Comparison of ENCODE assay signal across 25 cellular contexts in the genomic region with DNA sequence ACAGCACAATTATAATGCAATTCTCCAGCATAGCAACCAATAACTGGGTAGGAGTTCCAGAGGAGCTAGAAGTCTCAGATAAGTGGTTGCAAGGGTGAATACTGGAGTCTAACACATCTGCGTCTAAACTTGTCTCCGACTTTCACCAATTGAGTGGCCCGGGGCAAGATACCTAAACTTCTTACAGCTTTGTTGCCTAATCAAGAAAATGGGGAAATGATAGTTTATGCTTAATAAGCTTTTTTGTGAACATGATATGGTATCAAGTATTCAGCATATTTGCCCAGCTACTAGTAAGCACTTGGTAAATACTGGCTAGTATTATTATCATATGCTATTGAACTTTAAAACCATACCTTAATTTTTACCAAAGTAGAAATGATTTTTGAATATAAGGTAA.
"Had no signal": no experiment of that assay in that cellular context is flagged by ENCODE, and none has a peak within 500 bp of the region (broad histone marks: within the 10 kb centered on the region; RNA-seq: fewer than 3 reads in every experiment).

No MANE protein-coding gene starts in this region.

- H3K27me3 Mint-ChIP-seq: effector memory CD8-positive, alpha-beta T cell had no signal

- H3K27me3 ChIP-seq: gastrocnemius medialis, ovary, sigmoid colon, testis, tibial artery, upper lobe of left lung had no signal

- H3K27ac Mint-ChIP-seq: effector memory CD8-positive, alpha-beta T cell; memory B cell; natural killer cell; stimulated activated effector memory CD8-positive, alpha-beta T cell treated with anti-CD3 and anti-CD28 coated beads, Interleukin-12 subunit alpha, Interleukin-12 subunit beta, amount 100 ng/mL, for 72 hours had no signal

- H3K4me1 Mint-ChIP-seq: memory B cell; natural killer cell; stimulated activated effector memory CD8-positive, alpha-beta T cell treated with anti-CD3 and anti-CD28 coated beads, Interleukin-12 subunit alpha, Interleukin-12 subunit beta, amount 100 ng/mL, for 72 hours had no signal

- H3K36me3 Mint-ChIP-seq: memory B cell; natural killer cell; stimulated activated effector memory CD8-positive, alpha-beta T cell treated with anti-CD3 and anti-CD28 coated beads, Interleukin-12 subunit alpha, Interleukin-12 subunit beta, amount 100 ng/mL, for 72 hours had no signal

- H3K4me3 Mint-ChIP-seq: effector memory CD8-positive, alpha-beta T cell; memory B cell; natural killer cell; stimulated activated effector memory CD8-positive, alpha-beta T cell treated with anti-CD3 and anti-CD28 coated beads, Interleukin-12 subunit alpha, Interleukin-12 subunit beta, amount 100 ng/mL, for 72 hours had no signal

- H3K4me1 ChIP-seq: gastrocnemius medialis, lower lobe of right lung, psoas muscle, sigmoid colon, testis, tibial artery had no signal

- H3K27ac ChIP-seq: coronary artery, gastrocnemius medialis, lower lobe of right lung, ovary, psoas muscle, sigmoid colon, testis, tibial artery, upper lobe of left lung had no signal

- H3K4me3 ChIP-seq: coronary artery, gastrocnemius medialis, lower lobe of right lung, ovary, psoas muscle, sigmoid colon, testis, tibial artery, upper lobe of left lung had no signal

- DNase-seq: effector memory CD8-positive, alpha-beta T cell; gastrocnemius medialis; head of caudate nucleus; left ventricle myocardium superior; lower lobe of right lung; natural killer cell; occipital lobe; ovary; posterior cingulate gyrus; psoas muscle; right cardiac atrium; sigmoid colon; stimulated activated CD4-positive, alpha-beta T cell treated with anti-CD3 and anti-CD28 coated beads, Interleukin-2, amount 100 ng/mL, for 24 hours; stimulated activated CD4-positive, alpha-beta T cell treated with anti-CD3 and anti-CD28 coated beads, Interleukin-4, amount 100 ng/mL, for 24 hours; stimulated activated naive CD4-positive, alpha-beta T cell treated with Interleukin-2 at 50 U/mL for 16 hours; substantia nigra; testis; tibial artery; upper lobe of left lung had no signal

- H3K9me3 ChIP-seq: gastrocnemius medialis, lower lobe of right lung, ovary, psoas muscle, sigmoid colon, testis, tibial artery, upper lobe of left lung had no signal

- ATAC-seq: effector memory CD8-positive, alpha-beta T cell; gastrocnemius medialis; left ventricle myocardium superior; natural killer cell; psoas muscle; right cardiac atrium; stimulated activated effector memory CD8-positive, alpha-beta T cell treated with anti-CD3 and anti-CD28 coated beads, Interleukin-12 subunit alpha, Interleukin-12 subunit beta, amount 100 ng/mL, for 72 hours had no signal

- H3K36me3 ChIP-seq: gastrocnemius medialis, lower lobe of right lung, ovary, sigmoid colon, tibial artery, upper lobe of left lung had no signal

- FAIRE-seq: endometrium, keratinocyte, urothelium cell line had no signal
